In genomic region chr3:171807129-171807675, GRCh38 we compare ENCODE assay signal across 17 cellular contexts. TPM values are rescaled to one million over a fixed set of nuclear protein-coding genes. Genes with fewer than 3 reads are reported as not detected.
DNase-seq lines count a peak whose midpoint lies in the region; ATAC-seq and TF ChIP-seq lines count a peak whose summit lies in the region.
"Had no signal": no experiment of that assay in that cellular context is flagged by ENCODE, and none has a peak within 500 bp of the region (broad histone marks: within the 10 kb centered on the region; RNA-seq: fewer than 3 reads in every experiment).

No MANE protein-coding gene starts in this region.

- no peak for TF ChIP-seq POLR2A in right lobe of liver (IDR thresholded peaks at IDR 0.05)
- TF ChIP-seq POLR2A in gastrocnemius medialis (IDR thresholded peaks at IDR 0.05): no peak

- DNase-seq in HL-60 (ENCODE audit: low read depth in 1 of 2, low spot score in 1 of 2): no peak
- DNase-seq in brain microvascular endothelial cell: no peak
- DNase-seq in right lobe of liver: no peak
- peak; percentile 8 for DNase-seq in superior temporal gyrus (ENCODE audit: extremely low spot score)
- DNase-seq in gastrocnemius medialis: no peak
- DNase-seq in stimulated activated naive CD8-positive, alpha-beta T cell treated with anti-CD3 and anti-CD28 coated beads, Interleukin-15, amount 100 ng/mL, for 72 hours: no peak
- DNase-seq in stimulated activated CD4-positive, alpha-beta T cell treated with anti-CD3 and anti-CD28 coated beads, Interleukin-4, amount 100 ng/mL, for 4 hours: no peak
- DNase-seq: activated T-cell treated with anti-CD3 and anti-CD28 coated beads, Interleukin-2, amount 50 U/mL, for 48 hours; H7; naive thymus-derived CD4-positive, alpha-beta T cell; stimulated activated naive CD4-positive, alpha-beta T cell had no signal

- 92% methylated on average over 7 of the region's 7 CpGs for WGBS in right lobe of liver (ENCODE audit: insufficient coverage, low coverage, low lambda C conversion rate, missing lambda C conversion rate)

- H3K27ac ChIP-seq in HL-60 (replicated peaks): peak overlapping the region; percentile 84
- H3K27ac ChIP-seq in brain microvascular endothelial cell: peak overlapping the region; percentile 98
- peak overlapping the region; percentile 18 to 64 (median 31) for H3K27ac ChIP-seq in right lobe of liver
- peak overlapping the region in 1 of 4 donors; percentile 13 for H3K27ac ChIP-seq in gastrocnemius medialis

- no peak for ATAC-seq in right lobe of liver
- ATAC-seq in HG02885 (IDR thresholded peaks at IDR 0.05; ENCODE audit: poor library complexity, unreplicated experiment): no peak
- no peak for ATAC-seq in gastrocnemius medialis
- no peak for ATAC-seq in stimulated activated naive CD8-positive, alpha-beta T cell treated with anti-CD3 and anti-CD28 coated beads, Interleukin-15, amount 100 ng/mL, for 72 hours
- ATAC-seq: left lobe of liver; naive thymus-derived CD4-positive, alpha-beta T cell; sciatic nerve had no signal

- H3K4me3 ChIP-seq in HL-60 (replicated peaks; ENCODE audit: insufficient read depth, low read length) (no peak overlapping the region), brain microvascular endothelial cell (ENCODE audit: low read depth, low read length) (no peak overlapping the region), right lobe of liver (no peak overlapping the region), gastrocnemius medialis (no peak overlapping the region)

- TF ChIP-seq CTCF in HL-60 (IDR thresholded peaks at IDR 0.05; ENCODE audit: insufficient read depth, low read length): no peak
- no peak for TF ChIP-seq CTCF in brain microvascular endothelial cell (IDR thresholded peaks at IDR 0.05; ENCODE audit: low read depth, low read length, missing control alignments)
- no peak for TF ChIP-seq CTCF in right lobe of liver (IDR thresholded peaks at IDR 0.05)
- TF ChIP-seq CTCF in gastrocnemius medialis (IDR thresholded peaks at IDR 0.05 in 4 of 5, conservative IDR thresholded peaks at IDR 0.05 in 1 of 5): no peak

- peaks cover 13% of the 10 kb centered on the region for H3K4me1 Mint-ChIP-seq in stimulated activated naive CD8-positive, alpha-beta T cell treated with anti-CD3 and anti-CD28 coated beads, Interleukin-15, amount 100 ng/mL, for 72 hours

- peaks cover 71% of the 10 kb centered on the region for H3K27me3 Mint-ChIP-seq in stimulated activated naive CD8-positive, alpha-beta T cell treated with anti-CD3 and anti-CD28 coated beads, Interleukin-15, amount 100 ng/mL, for 72 hours

- H3K36me3 ChIP-seq in brain microvascular endothelial cell (replicated peaks) (no peaks in the 10 kb centered on the region), right lobe of liver (no peaks in the 10 kb centered on the region), gastrocnemius medialis (no peaks in the 10 kb centered on the region)

- no peak overlapping the region for H3K27ac Mint-ChIP-seq in stimulated activated naive CD8-positive, alpha-beta T cell treated with anti-CD3 and anti-CD28 coated beads, Interleukin-15, amount 100 ng/mL, for 72 hours
- H3K27ac Mint-ChIP-seq: CD4-positive, CD25-positive, alpha-beta regulatory T cell; naive thymus-derived CD4-positive, alpha-beta T cell had no signal

- no peaks in the 10 kb centered on the region for H3K9me3 Mint-ChIP-seq in stimulated activated naive CD8-positive, alpha-beta T cell treated with anti-CD3 and anti-CD28 coated beads, Interleukin-15, amount 100 ng/mL, for 72 hours
- H3K9me3 Mint-ChIP-seq: naive thymus-derived CD4-positive, alpha-beta T cell had no signal

- H3K27me3 ChIP-seq in HL-60 (ENCODE audit: insufficient read depth, poor library complexity, severe bottlenecking) (no peaks in the 10 kb centered on the region), brain microvascular endothelial cell (replicated peaks) (no peaks in the 10 kb centered on the region), right lobe of liver (no peaks in the 10 kb centered on the region), gastrocnemius medialis (no peaks in the 10 kb centered on the region)

- H3K4me1 ChIP-seq in right lobe of liver (peaks cover 0 to 25% (median 7%) of the 10 kb centered on the region in 4 donors), gastrocnemius medialis (peaks cover 6 to 19% of the 10 kb centered on the region in 2 donors)

- H3K9me3 ChIP-seq in right lobe of liver (no peaks in the 10 kb centered on the region), gastrocnemius medialis (no peaks in the 10 kb centered on the region)

- no peak overlapping the region for H3K4me3 Mint-ChIP-seq in stimulated activated naive CD8-positive, alpha-beta T cell treated with anti-CD3 and anti-CD28 coated beads, Interleukin-15, amount 100 ng/mL, for 72 hours

- in situ Hi-C loops in brain microvascular endothelial cell (cut with HindIII; ENCODE audit: low pct_ligation_motif_present, low sequenced_read_pairs) (no loop called here), gastrocnemius medialis (cut with MboI; ENCODE audit: low sequenced_read_pairs in 4 of 4) (no loop called here)

- intact Hi-C loops in right lobe of liver (cut with DNase I): no loop called here
- intact Hi-C loops in gastrocnemius medialis (cut with DNase I; ENCODE audit: low total_unique reads): no loop called here

RNA-seq across cellular contexts. Expression of gene PLD1, which starts 3.1 kb away (rescaled TPM):
- 10 to 100 TPM; 13.3 to 29.9 (median 18.5) TPM for total RNA-seq in right lobe of liver
- 1 to 10 TPM; 1.9 to 5.6 (median 4.6) TPM for total RNA-seq in gastrocnemius medialis

RNA-seq across cellular contexts. Expression of gene TMEM212, which starts 35.9 kb away (rescaled TPM):
- not detected for total RNA-seq in right lobe of liver
- total RNA-seq in gastrocnemius medialis: not detected
- total RNA-seq: CD4-positive, CD25-positive, alpha-beta regulatory T cell; Daoy; H7; left lobe of liver; naive thymus-derived CD4-positive, alpha-beta T cell; sciatic nerve; SK-MEL-5 had no signal
